1 cellular context compared by ENCODE assay signal in genomic region chr19:10565567-10566407, GRCh38.
A peak's percentile ranks its signal among the peaks of the same experiment; 100 is the strongest.
TF ChIP-seq lines count a peak whose summit lies in the region.

Gene KRI1 (minus strand): TSS chr19:10566010. CDS start chr19:10565999, 11 bp downstream.

TF ChIP-seq in HepG2, 621 proteins besides CTCF, POLR2A, EP300 and RAD21 (continued from another document and continues in another):
- TF ChIP-seq ZNF629 (CRISPR knock-in tag; conservative IDR thresholded peaks at IDR 0.05) (peak; percentile 37; the same call in 1 of the 2 replicates), MTF1 (CRISPR knock-in tag; IDR thresholded peaks at IDR 0.05) (no peak; the same call in 1 of the 2 replicates), NBN (conservative IDR thresholded peaks at IDR 0.05) (no peak), PHF8 (CRISPR knock-in tag; IDR thresholded peaks at IDR 0.05) (peak; percentile 88), ZNF704 (CRISPR knock-in tag; IDR thresholded peaks at IDR 0.05; ENCODE audit: borderline replicate concordance) (peak; percentile 46; the same call in 1 of the 2 replicates), GTF2F1 (IDR thresholded peaks at IDR 0.05; ENCODE audit: low read length) (no peak), BORCS8-MEF2B (CRISPR knock-in tag; IDR thresholded peaks at IDR 0.05) (peak; percentile 92), ISL2 (CRISPR knock-in tag; IDR thresholded peaks at IDR 0.05) (peak; percentile 46; the same call in 1 of the 2 replicates), ZNF205 (CRISPR knock-in tag; IDR thresholded peaks at IDR 0.05) (peak; percentile 89), NFYB (CRISPR knock-in tag; IDR thresholded peaks at IDR 0.05) (peak; percentile 33; the same call in 1 of the 2 replicates), ZFX (CRISPR knock-in tag; IDR thresholded peaks at IDR 0.05; ENCODE audit: low read depth) (peak; percentile 62), ZNF12 (CRISPR knock-in tag; IDR thresholded peaks at IDR 0.05) (0 out of 2 replicates have a peak, but pooled peaks have one; percentile 62), ATF2 (CRISPR knock-in tag; IDR thresholded peaks at IDR 0.05) (peak; percentile 80), PBX3 (CRISPR knock-in tag; IDR thresholded peaks at IDR 0.05; ENCODE audit: borderline replicate concordance) (peak; percentile 65; the same call in 1 of the 2 replicates), PRDM4 (CRISPR knock-in tag; IDR thresholded peaks at IDR 0.05; ENCODE audit: borderline replicate concordance) (peak; percentile 52; the same call in 1 of the 2 replicates), ZNF292 (CRISPR knock-in tag; IDR thresholded peaks at IDR 0.05; ENCODE audit: borderline replicate concordance, low read depth) (no peak), ZNF234 (CRISPR knock-in tag; conservative IDR thresholded peaks at IDR 0.05) (0 out of 2 replicates have a peak, but pooled peaks have one; percentile 55), MED13 (CRISPR knock-in tag; IDR thresholded peaks at IDR 0.05) (no peak), ZNF746 (CRISPR knock-in tag; IDR thresholded peaks at IDR 0.05) (peak; percentile 66; the same call in 1 of the 2 replicates), DNMT1 (CRISPR knock-in tag; IDR thresholded peaks at IDR 0.05) (peak; percentile 90; the same call in 1 of the 2 replicates), ZNF713 (CRISPR knock-in tag; IDR thresholded peaks at IDR 0.05) (no peak), TCF12 (IDR thresholded peaks at IDR 0.05) (no peak), TCF12 (CRISPR knock-in tag; IDR thresholded peaks at IDR 0.05) (no peak), ZBTB46 (CRISPR knock-in tag; IDR thresholded peaks at IDR 0.05; ENCODE audit: borderline replicate concordance) (no peak), ZNF792 (CRISPR knock-in tag; IDR thresholded peaks at IDR 0.05) (peak; percentile 99), ZNF3 (CRISPR knock-in tag; IDR thresholded peaks at IDR 0.05) (no peak), HNRNPLL (IDR thresholded peaks at IDR 0.05; ENCODE audit: low read depth, low read length, poor library complexity, severe bottlenecking) (peak; percentile 79), ZNF580 (CRISPR knock-in tag; IDR thresholded peaks at IDR 0.05; ENCODE audit: borderline replicate concordance, low read depth) (peak; percentile 96; the same call in 1 of the 2 replicates), ESRRA (CRISPR knock-in tag; IDR thresholded peaks at IDR 0.05; ENCODE audit: low read depth) (peak; percentile 81; the same call in 1 of the 2 replicates), ZBTB43 (CRISPR knock-in tag; conservative IDR thresholded peaks at IDR 0.05) (peak; percentile 86), ZNF296 (CRISPR knock-in tag; conservative IDR thresholded peaks at IDR 0.05) (no peak), ZNF557 (CRISPR knock-in tag; IDR thresholded peaks at IDR 0.05) (no peak), PAWR (CRISPR knock-in tag; IDR thresholded peaks at IDR 0.05; ENCODE audit: borderline replicate concordance) (no peak), ARHGAP35 (CRISPR knock-in tag; IDR thresholded peaks at IDR 0.05; ENCODE audit: borderline replicate concordance) (peak; percentile 91; the same call in 1 of the 2 replicates), ZXDC (CRISPR knock-in tag; IDR thresholded peaks at IDR 0.05) (no peak), FOXP4 (CRISPR knock-in tag; IDR thresholded peaks at IDR 0.05) (peak; percentile 33; the same call in 1 of the 2 replicates), MAX (IDR thresholded peaks at IDR 0.05) (peak; percentile 99), CEBPG (CRISPR knock-in tag; IDR thresholded peaks at IDR 0.05) (peak; percentile 54), PBX2 (CRISPR knock-in tag; IDR thresholded peaks at IDR 0.05) (no peak), ZBTB21 (CRISPR knock-in tag; IDR thresholded peaks at IDR 0.05) (no peak), ZNF431 (CRISPR knock-in tag; IDR thresholded peaks at IDR 0.05; ENCODE audit: borderline replicate concordance, low read depth) (0 out of 2 replicates have a peak, but pooled peaks have one; percentile 61), ZFP90 (CRISPR knock-in tag; IDR thresholded peaks at IDR 0.05; ENCODE audit: borderline replicate concordance) (peak; percentile 75; the same call in 1 of the 2 replicates), GATAD2A (CRISPR knock-in tag; IDR thresholded peaks at IDR 0.05) (peak; percentile 66), CBX2 (IDR thresholded peaks at IDR 0.05; ENCODE audit: low read depth, low read length) (no peak), CBX2 (CRISPR knock-in tag; IDR thresholded peaks at IDR 0.05; ENCODE audit: low read depth) (peak; percentile 56; the same call in 1 of the 2 replicates), PAF1 (CRISPR knock-in tag; IDR thresholded peaks at IDR 0.05) (no peak), ELF3 (CRISPR knock-in tag; IDR thresholded peaks at IDR 0.05) (peak; percentile 79), ZNF263 (CRISPR knock-in tag; IDR thresholded peaks at IDR 0.05) (peak; percentile 71; the same call in 1 of the 2 replicates), ZNF605 (CRISPR knock-in tag; IDR thresholded peaks at IDR 0.05) (peak; percentile 96), ZNF432 (CRISPR knock-in tag; IDR thresholded peaks at IDR 0.05; ENCODE audit: borderline replicate concordance) (no peak), ZNF570 (CRISPR knock-in tag; IDR thresholded peaks at IDR 0.05; ENCODE audit: borderline replicate concordance) (0 out of 2 replicates have a peak, but pooled peaks have one; percentile 38), MZF1 (CRISPR knock-in tag; IDR thresholded peaks at IDR 0.05; ENCODE audit: borderline replicate concordance) (no peak)
